1 cellular context compared by ENCODE assay signal in the genomic region with DNA sequence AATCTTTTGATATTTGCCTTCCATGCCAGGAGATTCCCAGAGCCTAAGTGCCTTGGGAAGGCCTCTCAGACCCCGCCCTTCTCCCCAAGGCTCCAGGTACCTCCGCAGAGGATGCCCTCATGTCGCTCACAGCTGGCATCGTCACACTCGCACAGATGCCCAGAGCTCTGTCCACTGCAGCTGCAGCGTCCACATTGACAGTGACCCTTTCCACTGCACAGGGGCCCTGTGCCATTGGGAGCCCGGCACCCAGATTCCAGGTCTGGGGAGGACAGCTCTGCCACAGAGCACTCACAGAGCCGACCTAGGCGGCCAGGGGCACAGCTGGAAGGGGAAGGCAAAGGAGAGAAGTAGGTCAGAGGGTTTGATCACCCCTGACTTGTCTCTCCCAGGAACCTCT.
TF ChIP-seq lines count a peak whose summit lies in the region.

No MANE protein-coding gene starts in this region.

TF ChIP-seq in H1, 55 proteins besides CTCF, POLR2A, EP300 and RAD21:
- TF ChIP-seq, protein P1, sequence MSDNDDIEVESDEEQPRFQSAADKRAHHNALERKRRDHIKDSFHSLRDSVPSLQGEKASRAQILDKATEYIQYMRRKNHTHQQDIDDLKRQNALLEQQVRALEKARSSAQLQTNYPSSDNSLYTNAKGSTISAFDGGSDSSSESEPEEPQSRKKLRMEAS (IDR thresholded peaks at IDR 0.05) = no peak
- TF ChIP-seq HDAC6 (IDR thresholded peaks at IDR 0.05; ENCODE audit: low read depth, low read length) (no peak), YY1 (IDR thresholded peaks at IDR 0.05; ENCODE audit: low read depth, low read length) (no peak), EZH2 (IDR thresholded peaks at IDR 0.05; ENCODE audit: low read depth, low read length, severe bottlenecking) (no peak), ZNF274 (IDR thresholded peaks at IDR 0.05; ENCODE audit: borderline replicate concordance, extremely low read depth, low read length) (no peak)
